ENCODE assay signal across 31 cellular contexts in the genomic region with DNA sequence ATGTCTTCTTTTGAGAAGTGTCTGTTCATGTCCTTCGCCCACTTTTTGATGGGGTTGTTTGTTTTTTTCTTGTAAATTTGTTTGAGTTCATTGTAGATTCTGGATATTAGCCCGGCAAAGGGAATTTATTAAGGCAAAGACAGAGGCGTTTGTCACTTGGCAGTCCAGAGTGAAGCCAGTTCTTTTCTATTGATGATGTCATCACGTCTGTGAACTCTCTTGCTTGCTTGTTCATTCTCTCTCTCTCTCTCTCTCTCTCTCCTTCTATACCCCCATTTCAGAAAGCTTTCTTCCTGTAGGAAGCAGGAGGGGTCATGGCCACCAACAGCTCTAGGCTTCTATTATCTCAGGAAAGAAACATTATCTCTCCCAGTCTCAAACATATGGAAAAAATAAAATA.
"Had no signal": no experiment of that assay in that cellular context is flagged by ENCODE, and none has a peak within 500 bp of the region (broad histone marks: within the 10 kb centered on the region; RNA-seq: fewer than 3 reads in every experiment).

No MANE protein-coding gene starts in this region.

- DNase-seq: activated B cell treated with CpG ODN at 0.5 μM for 24 hours; activated CD4-positive, alpha-beta memory T cell treated with anti-CD3 and anti-CD28 coated beads, Interleukin-2, amount 10 ng/mL, durations not matched to agents 7 days and 5 days; activated CD4-positive, alpha-beta T cell treated with anti-CD3 and anti-CD28 coated beads for 4 hours; activated CD4-positive, alpha-beta T cell treated with anti-CD3 and anti-CD28 coated beads, Interleukin-2, amount 50 U/mL, for 48 hours; activated CD4-positive, CD25-positive, alpha-beta regulatory T cell treated with anti-CD3 and anti-CD28 coated beads, Interleukin-2, amount 50 U/mL, for 72 hours; activated CD8-positive, alpha-beta memory T cell treated with anti-CD3 and anti-CD28 coated beads for 24 hours; activated CD8-positive, alpha-beta memory T cell treated with anti-CD3 and anti-CD28 coated beads, Interleukin-2, amount 10 ng/mL, durations not matched to agents 7 days and 5 days; activated CD8-positive, alpha-beta memory T cell treated with anti-CD3 and anti-CD28 coated beads, Interleukin-2, amount 50 U/mL, for 48 hours; activated CD8-positive, alpha-beta T cell treated with anti-CD3 and anti-CD28 coated beads, Interleukin-2, amount 10 ng/mL, durations not matched to agents 7 days and 5 days; activated effector memory CD4-positive, alpha-beta T cell treated with anti-CD3 and anti-CD28 coated beads, Interleukin-2, amount 50 U/mL, for 16 hours; activated gamma-delta T cell treated with Interleukin-2 at 50 U/mL for 16 hours; activated naive CD4-positive, alpha-beta T cell; activated naive CD4-positive, alpha-beta T cell treated with anti-CD3 and anti-CD28 coated beads for 36 hours; activated naive CD4-positive, alpha-beta T cell treated with anti-CD3 and anti-CD28 coated beads, Interleukin-2, amount 50 U/mL, for 16 hours; activated naive CD8-positive, alpha-beta T cell treated with anti-CD3 and anti-CD28 coated beads for 36 hours; activated T-cell treated with anti-CD3 and anti-CD28 coated beads, Interleukin-2, amount 50 U/mL, for 24 hours; activated T-cell treated with anti-CD3 and anti-CD28 coated beads, Interleukin-2, amount 50 U/mL, for 48 hours; adrenal gland; amniotic stem cell; aorta; body of pancreas; brain microvascular endothelial cell; central memory CD4-positive, alpha-beta T cell; T-helper 1 cell; T-helper 2 cell; T-helper 9 cell had no signal

- H3K27ac ChIP-seq: adrenal gland, body of pancreas, brain microvascular endothelial cell, breast epithelium, VCaP had no signal

- H3K4me3 ChIP-seq: adrenal gland, body of pancreas, breast epithelium had no signal

- H3K36me3 ChIP-seq: adrenal gland, brain microvascular endothelial cell, breast epithelium had no signal

- ATAC-seq: activated CD8-positive, alpha-beta memory T cell treated with anti-CD3 and anti-CD28 coated beads, Interleukin-2, amount 10 ng/mL, durations not matched to agents 7 days and 5 days; activated CD8-positive, alpha-beta T cell treated with anti-CD3 and anti-CD28 coated beads, Interleukin-2, amount 10 ng/mL, durations not matched to agents 7 days and 5 days; activated naive CD4-positive, alpha-beta T cell treated with anti-CD3 and anti-CD28 coated beads, Interleukin-2, amount 50 U/mL, for 72 hours; body of pancreas had no signal

- H3K4me1 ChIP-seq: breast epithelium had no signal

- FAIRE-seq: astrocyte, TTC549 had no signal

- H3K9me3 ChIP-seq: adrenal gland, body of pancreas, breast epithelium had no signal

- H3K27me3 ChIP-seq: body of pancreas had no signal
